ENCODE assay signal across 8 cellular contexts in the genomic region with DNA sequence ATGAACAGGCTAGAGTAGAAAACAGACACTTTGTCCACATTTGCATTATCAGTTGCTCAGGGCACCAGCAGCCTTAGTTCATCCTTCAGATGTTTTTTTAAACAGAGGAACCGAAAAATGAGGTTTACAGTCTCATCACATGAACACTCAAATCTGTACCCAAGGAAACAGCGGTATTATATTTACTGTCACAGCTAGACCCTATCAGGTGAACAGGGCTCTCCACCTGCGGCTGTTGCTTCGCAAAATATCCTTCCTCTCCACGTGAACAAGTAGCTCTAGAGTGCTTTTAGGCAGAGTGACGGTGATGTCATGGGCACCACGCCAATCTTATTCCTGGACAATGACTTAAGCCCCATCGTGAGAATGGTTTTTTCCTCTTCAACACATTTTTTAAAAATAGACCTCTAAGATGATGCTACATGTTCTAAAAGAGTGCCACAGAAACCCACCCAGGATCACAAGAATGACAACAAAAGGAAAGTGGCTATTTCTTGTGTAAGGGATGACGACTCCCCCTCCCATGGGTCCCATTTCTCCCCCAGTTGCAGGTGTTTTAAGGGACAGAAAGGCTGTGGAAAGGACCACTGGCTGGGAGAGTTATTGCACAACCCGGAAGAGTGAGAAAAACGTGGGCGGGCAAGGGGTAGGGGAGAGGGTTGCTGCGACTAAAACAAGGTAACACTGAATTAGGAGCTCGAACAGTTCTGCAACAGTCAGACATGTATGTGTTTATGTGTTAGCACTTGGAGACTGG.
A peak's percentile ranks its signal among the peaks of the same experiment; 100 is the strongest.
DNase-seq lines count a peak whose midpoint lies in the region; ATAC-seq and TF ChIP-seq lines count a peak whose summit lies in the region.

No MANE protein-coding gene starts in this region.

- peaks cover 0 to 6% (median 0%) of the 10 kb centered on the region in 5 donors for H3K9me3 Mint-ChIP-seq in CD8-positive, alpha-beta memory T cell
- no peaks in the 10 kb centered on the region for H3K9me3 Mint-ChIP-seq in natural killer cell treated with Interleukin-12 subunit alpha and Interleukin-12 subunit beta and Interleukin-15 and Interleukin-18, amount 100 ng/mL, for 72 hours
- H3K9me3 Mint-ChIP-seq in mesothelial cell of epicardium, result peaks cover 4% of the 10 kb centered on the region

- CTCF ChIA-PET in CD8-positive, alpha-beta memory T cell (lab: Charles Lee), result no interaction called here

- H3K9me3 ChIP-seq in right atrium auricular region, result no peaks in the 10 kb centered on the region
- no peaks in the 10 kb centered on the region for H3K9me3 ChIP-seq in CD8-positive, alpha-beta memory T cell (ENCODE audit: low read length)

- H3K27ac Mint-ChIP-seq in CD8-positive, alpha-beta memory T cell, result peak overlapping the region in 2 of 8 donors; percentile 35 to 61
- no peak overlapping the region for H3K27ac Mint-ChIP-seq in natural killer cell treated with Interleukin-12 subunit alpha and Interleukin-12 subunit beta and Interleukin-15 and Interleukin-18, amount 100 ng/mL, for 72 hours
- H3K27ac Mint-ChIP-seq in mesothelial cell of epicardium, result no peak overlapping the region

- H3K27ac ChIP-seq in right atrium auricular region, result peak overlapping the region; percentile 79 to 94
- H3K27ac ChIP-seq in CD8-positive, alpha-beta memory T cell (ENCODE audit: low read depth, low read length), result no peak overlapping the region

- H3K27me3 Mint-ChIP-seq in CD8-positive, alpha-beta memory T cell, result no peaks in the 10 kb centered on the region
- no peaks in the 10 kb centered on the region for H3K27me3 Mint-ChIP-seq in natural killer cell treated with Interleukin-12 subunit alpha and Interleukin-12 subunit beta and Interleukin-15 and Interleukin-18, amount 100 ng/mL, for 72 hours
- no peaks in the 10 kb centered on the region for H3K27me3 Mint-ChIP-seq in mesothelial cell of epicardium (ENCODE audit: low read depth)

- peaks cover 6 to 14% (median 9%) of the 10 kb centered on the region in 3 donors for H3K36me3 Mint-ChIP-seq in CD8-positive, alpha-beta memory T cell
- peaks cover 5% of the 10 kb centered on the region for H3K36me3 Mint-ChIP-seq in natural killer cell treated with Interleukin-12 subunit alpha and Interleukin-12 subunit beta and Interleukin-15 and Interleukin-18, amount 100 ng/mL, for 72 hours
- H3K36me3 Mint-ChIP-seq in mesothelial cell of epicardium, result peaks cover 18% of the 10 kb centered on the region

- DNase-seq in NCI-H2196 (lab: John Stamatoyannopoulos, UW; ENCODE audit: unreplicated experiment), result peak; percentile 61
- peak; percentile 83 for DNase-seq in right atrium auricular region (ENCODE audit: low spot score)
- no peak for DNase-seq in CD8-positive, alpha-beta memory T cell
- no peak for DNase-seq in natural killer cell treated with Interleukin-12 subunit alpha and Interleukin-12 subunit beta and Interleukin-15 and Interleukin-18, amount 100 ng/mL, for 72 hours (ENCODE audit: low spot score)
- no peak for DNase-seq in mesothelial cell of epicardium (ENCODE audit: low spot score in 2 of 2, unreplicated experiment in 2 of 2)
- DNase-seq in NCI-H446 (lab: John Stamatoyannopoulos, UW), result no peak

- no peaks in the 10 kb centered on the region for H3K27me3 ChIP-seq in right atrium auricular region
- no peaks in the 10 kb centered on the region for H3K27me3 ChIP-seq in CD8-positive, alpha-beta memory T cell (ENCODE audit: insufficient read depth, low read length, poor library complexity, severe bottlenecking)

- H3K36me3 ChIP-seq in right atrium auricular region, result no peaks in the 10 kb centered on the region
- no peaks in the 10 kb centered on the region for H3K36me3 ChIP-seq in CD8-positive, alpha-beta memory T cell (ENCODE audit: insufficient read depth, low read length)

- TF ChIP-seq CTCF in right atrium auricular region (IDR thresholded peaks at IDR 0.05), result no peak
- TF ChIP-seq CTCF in mesothelial cell of epicardium (IDR thresholded peaks at IDR 0.05; ENCODE audit: unreplicated experiment), result no peak

- H3K4me1 Mint-ChIP-seq in CD8-positive, alpha-beta memory T cell, result peaks cover 0 to 3% (median 0%) of the 10 kb centered on the region in 3 donors
- no peaks in the 10 kb centered on the region for H3K4me1 Mint-ChIP-seq in natural killer cell treated with Interleukin-12 subunit alpha and Interleukin-12 subunit beta and Interleukin-15 and Interleukin-18, amount 100 ng/mL, for 72 hours (ENCODE audit: low read depth in 2 of 2)
- H3K4me1 Mint-ChIP-seq in mesothelial cell of epicardium, result peaks cover 3% of the 10 kb centered on the region

- H3K4me1 ChIP-seq in right atrium auricular region, result peaks cover 0 to 44% of the 10 kb centered on the region in 2 donors
- no peaks in the 10 kb centered on the region for H3K4me1 ChIP-seq in CD8-positive, alpha-beta memory T cell (ENCODE audit: insufficient read depth, low read length)

- ATAC-seq in GM18873 (IDR thresholded peaks at IDR 0.05; ENCODE audit: low FRiP score, unreplicated experiment), result peak; percentile 81
- ATAC-seq in HG02885 (IDR thresholded peaks at IDR 0.05; ENCODE audit: poor library complexity, unreplicated experiment), result peak; percentile 85
- ATAC-seq in natural killer cell treated with Interleukin-12 subunit alpha and Interleukin-12 subunit beta and Interleukin-15 and Interleukin-18, amount 100 ng/mL, for 72 hours, result no peak

- no peak overlapping the region for H3K4me3 Mint-ChIP-seq in CD8-positive, alpha-beta memory T cell
- H3K4me3 Mint-ChIP-seq in natural killer cell treated with Interleukin-12 subunit alpha and Interleukin-12 subunit beta and Interleukin-15 and Interleukin-18, amount 100 ng/mL, for 72 hours, result no peak overlapping the region
- no peak overlapping the region for H3K4me3 Mint-ChIP-seq in mesothelial cell of epicardium

- POLR2A ChIA-PET in CD8-positive, alpha-beta memory T cell (lab: Charles Lee), result no interaction called here

- H3K4me3 ChIP-seq in right atrium auricular region, result no peak overlapping the region
- no peak overlapping the region for H3K4me3 ChIP-seq in CD8-positive, alpha-beta memory T cell (ENCODE audit: low read length)

Comparison
In these comparisons a context has a peak if more than half of its experiments do, and no peak if none do; other contexts are left out.
1. ATAC-seq: peak in GM18873 (single experiment) and HG02885 (single experiment); none in natural killer cell treated with Interleukin-12 subunit alpha and Interleukin-12 subunit beta and Interleukin-15 and Interleukin-18, amount 100 ng/mL, for 72 hours (0 of 2).
2. DNase-seq: peak in NCI-H2196 (single experiment) and right atrium auricular region (single experiment); none in CD8-positive, alpha-beta memory T cell (0 of 5), natural killer cell treated with Interleukin-12 subunit alpha and Interleukin-12 subunit beta and Interleukin-15 and Interleukin-18, amount 100 ng/mL, for 72 hours (single experiment), mesothelial cell of epicardium (0 of 2) and NCI-H446 (0 of 2).